ENCODE assay signal across 2 cellular contexts in the genomic region with DNA sequence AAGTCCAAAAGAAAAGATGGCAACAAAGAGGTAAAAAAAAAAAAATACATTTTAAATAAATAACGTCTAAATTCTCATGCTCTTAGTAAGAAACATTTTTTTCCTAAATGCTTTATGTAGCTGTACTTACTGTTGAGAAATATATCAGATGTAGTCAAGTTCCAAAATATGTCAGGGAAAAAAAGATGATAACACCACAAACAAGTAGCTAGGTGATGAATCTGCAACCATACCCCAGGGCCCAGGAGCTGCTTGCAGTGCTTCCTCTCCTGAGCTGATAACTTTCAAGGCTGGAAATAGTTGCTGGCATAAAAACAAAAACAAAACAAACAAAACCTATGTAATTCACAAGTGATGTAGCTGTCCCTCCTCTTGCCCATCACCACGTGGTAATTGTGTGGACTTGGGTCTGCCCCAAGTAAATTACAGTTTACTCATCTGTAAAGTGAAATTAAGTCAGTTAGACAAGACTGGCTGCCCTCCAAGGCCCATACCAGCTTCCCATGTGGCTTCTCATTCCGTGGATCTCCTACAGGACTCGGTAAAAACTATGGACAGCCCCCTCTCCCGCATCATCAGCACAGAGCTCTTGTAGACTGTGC.
A peak's percentile ranks its signal among the peaks of the same experiment; 100 is the strongest.
TF ChIP-seq lines count a peak whose summit lies in the region.

No MANE protein-coding gene starts in this region.

TF ChIP-seq in HepG2, 621 proteins besides CTCF, POLR2A, EP300 and RAD21:
- TF ChIP-seq NCOR1 (IDR thresholded peaks at IDR 0.05; ENCODE audit: borderline replicate concordance, low read length): no peak
- TF ChIP-seq ZBTB8A (CRISPR knock-in tag; IDR thresholded peaks at IDR 0.05; ENCODE audit: borderline replicate concordance, low read depth): no peak
- TF ChIP-seq RBM39 (IDR thresholded peaks at IDR 0.05; ENCODE audit: low read depth, low read length, poor library complexity, severe bottlenecking): no peak
- TF ChIP-seq ZNF782 (CRISPR knock-in tag; IDR thresholded peaks at IDR 0.05; ENCODE audit: borderline replicate concordance): no peak
- TF ChIP-seq ZNF652 (CRISPR knock-in tag; IDR thresholded peaks at IDR 0.05; ENCODE audit: borderline replicate concordance, low read depth): no peak

TF ChIP-seq in SK-N-SH, 30 proteins besides CTCF, POLR2A, EP300 and RAD21:
- TF ChIP-seq, protein P1, sequence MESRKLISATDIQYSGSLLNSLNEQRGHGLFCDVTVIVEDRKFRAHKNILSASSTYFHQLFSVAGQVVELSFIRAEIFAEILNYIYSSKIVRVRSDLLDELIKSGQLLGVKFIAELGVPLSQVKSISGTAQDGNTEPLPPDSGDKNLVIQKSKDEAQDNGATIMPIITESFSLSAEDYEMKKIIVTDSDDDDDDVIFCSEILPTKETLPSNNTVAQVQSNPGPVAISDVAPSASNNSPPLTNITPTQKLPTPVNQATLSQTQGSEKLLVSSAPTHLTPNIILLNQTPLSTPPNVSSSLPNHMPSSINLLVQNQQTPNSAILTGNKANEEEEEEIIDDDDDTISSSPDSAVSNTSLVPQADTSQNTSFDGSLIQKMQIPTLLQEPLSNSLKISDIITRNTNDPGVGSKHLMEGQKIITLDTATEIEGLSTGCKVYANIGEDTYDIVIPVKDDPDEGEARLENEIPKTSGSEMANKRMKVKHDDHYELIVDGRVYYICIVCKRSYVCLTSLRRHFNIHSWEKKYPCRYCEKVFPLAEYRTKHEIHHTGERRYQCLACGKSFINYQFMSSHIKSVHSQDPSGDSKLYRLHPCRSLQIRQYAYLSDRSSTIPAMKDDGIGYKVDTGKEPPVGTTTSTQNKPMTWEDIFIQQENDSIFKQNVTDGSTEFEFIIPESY (IDR thresholded peaks at IDR 0.05; ENCODE audit: borderline replicate concordance, low read depth): no peak
- peak; percentile 11; the same call in 1 of the 2 replicates for TF ChIP-seq NFIC (IDR thresholded peaks at IDR 0.05; ENCODE audit: borderline replicate concordance)
- TF ChIP-seq, protein P2, sequence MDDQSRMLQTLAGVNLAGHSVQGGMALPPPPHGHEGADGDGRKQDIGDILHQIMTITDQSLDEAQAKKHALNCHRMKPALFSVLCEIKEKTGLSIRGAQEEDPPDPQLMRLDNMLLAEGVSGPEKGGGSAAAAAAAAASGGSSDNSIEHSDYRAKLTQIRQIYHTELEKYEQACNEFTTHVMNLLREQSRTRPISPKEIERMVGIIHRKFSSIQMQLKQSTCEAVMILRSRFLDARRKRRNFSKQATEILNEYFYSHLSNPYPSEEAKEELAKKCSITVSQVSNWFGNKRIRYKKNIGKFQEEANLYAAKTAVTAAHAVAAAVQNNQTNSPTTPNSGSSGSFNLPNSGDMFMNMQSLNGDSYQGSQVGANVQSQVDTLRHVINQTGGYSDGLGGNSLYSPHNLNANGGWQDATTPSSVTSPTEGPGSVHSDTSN (IDR thresholded peaks at IDR 0.05): peak; percentile 32; the same call in 1 of the 2 replicates
